1 cellular context compared by ENCODE assay signal in the genomic region with DNA sequence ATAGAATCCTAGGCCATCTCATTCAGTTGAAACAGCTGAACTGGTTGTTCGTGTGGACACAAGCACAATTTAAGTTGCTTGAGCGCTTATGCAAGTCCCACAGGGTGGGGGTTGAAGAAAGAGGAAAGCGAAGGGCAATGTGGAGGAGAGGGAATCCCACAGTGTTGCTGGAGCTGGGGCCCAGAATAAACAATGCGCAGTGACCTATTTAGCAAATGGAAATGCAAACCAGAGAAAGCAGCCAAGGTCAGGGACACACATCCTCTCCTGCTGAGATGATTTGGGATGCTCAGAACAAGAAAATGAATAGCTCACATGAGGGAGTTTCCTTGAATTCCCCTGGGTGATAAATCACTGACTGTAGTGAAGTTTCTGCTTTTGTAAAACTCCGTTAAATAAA.
TF ChIP-seq lines count a peak whose summit lies in the region.

No MANE protein-coding gene starts in this region.

TF ChIP-seq in WTC11, 78 proteins besides CTCF, POLR2A, EP300 and RAD21 (continued from another document):
- TF ChIP-seq, protein P1, sequence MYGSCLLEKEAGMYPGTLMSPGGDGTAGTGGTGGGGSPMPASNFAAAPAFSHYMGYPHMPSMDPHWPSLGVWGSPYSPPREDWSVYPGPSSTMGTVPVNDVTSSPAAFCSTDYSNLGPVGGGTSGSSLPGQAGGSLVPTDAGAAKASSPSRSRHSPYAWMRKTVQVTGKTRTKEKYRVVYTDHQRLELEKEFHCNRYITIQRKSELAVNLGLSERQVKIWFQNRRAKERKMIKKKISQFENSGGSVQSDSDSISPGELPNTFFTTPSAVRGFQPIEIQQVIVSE (CRISPR knock-in tag; IDR thresholded peaks at IDR 0.05; ENCODE audit: borderline replicate concordance): no peak
- peak; percentile 77 for TF ChIP-seq TP53 (CRISPR knock-in tag; IDR thresholded peaks at IDR 0.05)
- peak; percentile 63; the same call in 1 of the 2 replicates for TF ChIP-seq ESRRA (CRISPR knock-in tag; IDR thresholded peaks at IDR 0.05; ENCODE audit: borderline replicate concordance)
- peak; percentile 68; the same call in 1 of the 2 replicates for TF ChIP-seq ZNF219 (CRISPR knock-in tag; IDR thresholded peaks at IDR 0.05; ENCODE audit: borderline replicate concordance)
- TF ChIP-seq NR3C1 (CRISPR knock-in tag; conservative IDR thresholded peaks at IDR 0.05; ENCODE audit: low read depth): peak; percentile 45; the same call in 1 of the 2 replicates
- no peak for TF ChIP-seq SMAD4 (CRISPR knock-in tag; IDR thresholded peaks at IDR 0.05)
- peak; percentile 92; the same call in 1 of the 2 replicates for TF ChIP-seq NFE2L1 (CRISPR knock-in tag; IDR thresholded peaks at IDR 0.05)
- no peak for TF ChIP-seq MXD4 (CRISPR knock-in tag; IDR thresholded peaks at IDR 0.05; ENCODE audit: borderline replicate concordance)
- peak; percentile 97 for TF ChIP-seq TEAD1 (CRISPR knock-in tag; IDR thresholded peaks at IDR 0.05)
- TF ChIP-seq, protein P2, sequence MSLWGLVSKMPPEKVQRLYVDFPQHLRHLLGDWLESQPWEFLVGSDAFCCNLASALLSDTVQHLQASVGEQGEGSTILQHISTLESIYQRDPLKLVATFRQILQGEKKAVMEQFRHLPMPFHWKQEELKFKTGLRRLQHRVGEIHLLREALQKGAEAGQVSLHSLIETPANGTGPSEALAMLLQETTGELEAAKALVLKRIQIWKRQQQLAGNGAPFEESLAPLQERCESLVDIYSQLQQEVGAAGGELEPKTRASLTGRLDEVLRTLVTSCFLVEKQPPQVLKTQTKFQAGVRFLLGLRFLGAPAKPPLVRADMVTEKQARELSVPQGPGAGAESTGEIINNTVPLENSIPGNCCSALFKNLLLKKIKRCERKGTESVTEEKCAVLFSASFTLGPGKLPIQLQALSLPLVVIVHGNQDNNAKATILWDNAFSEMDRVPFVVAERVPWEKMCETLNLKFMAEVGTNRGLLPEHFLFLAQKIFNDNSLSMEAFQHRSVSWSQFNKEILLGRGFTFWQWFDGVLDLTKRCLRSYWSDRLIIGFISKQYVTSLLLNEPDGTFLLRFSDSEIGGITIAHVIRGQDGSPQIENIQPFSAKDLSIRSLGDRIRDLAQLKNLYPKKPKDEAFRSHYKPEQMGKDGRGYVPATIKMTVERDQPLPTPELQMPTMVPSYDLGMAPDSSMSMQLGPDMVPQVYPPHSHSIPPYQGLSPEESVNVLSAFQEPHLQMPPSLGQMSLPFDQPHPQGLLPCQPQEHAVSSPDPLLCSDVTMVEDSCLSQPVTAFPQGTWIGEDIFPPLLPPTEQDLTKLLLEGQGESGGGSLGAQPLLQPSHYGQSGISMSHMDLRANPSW (CRISPR knock-in tag; conservative IDR thresholded peaks at IDR 0.05; ENCODE audit: low read depth): 0 out of 2 replicates have a peak, but pooled peaks have one; percentile 68
- TF ChIP-seq SMAD3 (CRISPR knock-in tag; IDR thresholded peaks at IDR 0.05; ENCODE audit: borderline replicate concordance): peak; percentile 87; the same call in 1 of the 2 replicates
- TF ChIP-seq, protein P3, sequence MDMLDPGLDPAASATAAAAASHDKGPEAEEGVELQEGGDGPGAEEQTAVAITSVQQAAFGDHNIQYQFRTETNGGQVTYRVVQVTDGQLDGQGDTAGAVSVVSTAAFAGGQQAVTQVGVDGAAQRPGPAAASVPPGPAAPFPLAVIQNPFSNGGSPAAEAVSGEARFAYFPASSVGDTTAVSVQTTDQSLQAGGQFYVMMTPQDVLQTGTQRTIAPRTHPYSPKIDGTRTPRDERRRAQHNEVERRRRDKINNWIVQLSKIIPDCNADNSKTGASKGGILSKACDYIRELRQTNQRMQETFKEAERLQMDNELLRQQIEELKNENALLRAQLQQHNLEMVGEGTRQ (CRISPR knock-in tag; IDR thresholded peaks at IDR 0.05): peak; percentile 50
- 0 out of 2 replicates have a peak, but pooled peaks have one; percentile 43 for TF ChIP-seq ZNF423 (CRISPR knock-in tag; IDR thresholded peaks at IDR 0.05)
- peak; percentile 70; the same call in 1 of the 2 replicates for TF ChIP-seq CREB1 (CRISPR knock-in tag; IDR thresholded peaks at IDR 0.05)
- TF ChIP-seq FOXP1 (CRISPR knock-in tag; IDR thresholded peaks at IDR 0.05; ENCODE audit: borderline replicate concordance): no peak
- TF ChIP-seq, protein P4, sequence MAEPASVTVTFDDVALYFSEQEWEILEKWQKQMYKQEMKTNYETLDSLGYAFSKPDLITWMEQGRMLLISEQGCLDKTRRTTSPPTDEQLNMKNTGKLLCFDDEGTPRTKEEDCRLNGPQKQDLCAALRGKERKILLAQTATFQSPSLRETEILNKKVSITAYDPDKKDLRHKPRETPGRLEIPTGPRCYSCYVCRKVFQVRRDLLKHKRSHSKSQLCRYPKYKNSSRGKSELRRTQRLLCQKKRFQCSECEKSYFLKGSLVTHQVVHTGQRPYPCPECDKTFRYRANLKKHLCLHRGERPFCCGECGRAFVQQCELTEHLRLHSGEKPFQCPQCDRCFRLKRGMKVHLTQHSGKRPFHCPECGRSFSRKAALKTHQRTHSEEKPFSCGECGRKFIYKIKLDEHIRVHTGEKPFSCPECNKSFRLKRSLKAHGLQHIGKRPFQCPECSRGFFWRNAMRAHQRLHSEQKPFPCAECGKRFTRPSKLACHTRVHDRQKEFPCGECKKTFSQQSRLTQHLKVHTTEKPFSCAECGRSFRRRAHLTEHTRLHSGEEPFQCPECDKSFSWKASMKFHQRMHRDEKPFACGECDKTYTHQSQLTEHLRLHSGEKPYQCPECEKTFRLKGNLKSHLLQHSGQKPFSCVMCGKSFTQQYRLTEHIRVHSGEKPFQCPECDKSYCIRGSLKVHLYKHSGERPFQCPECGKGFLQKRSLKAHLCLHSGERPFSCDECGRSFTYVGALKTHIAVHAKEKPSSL (CRISPR knock-in tag; conservative IDR thresholded peaks at IDR 0.05): no peak
- peak; percentile 75; the same call in 1 of the 2 replicates for TF ChIP-seq MYBL2 (CRISPR knock-in tag; IDR thresholded peaks at IDR 0.05)
- TF ChIP-seq SP1 (CRISPR knock-in tag; conservative IDR thresholded peaks at IDR 0.05): peak; percentile 79
- TF ChIP-seq CBFB (CRISPR knock-in tag; IDR thresholded peaks at IDR 0.05; ENCODE audit: low read depth): peak; percentile 93
- TF ChIP-seq, protein P5, sequence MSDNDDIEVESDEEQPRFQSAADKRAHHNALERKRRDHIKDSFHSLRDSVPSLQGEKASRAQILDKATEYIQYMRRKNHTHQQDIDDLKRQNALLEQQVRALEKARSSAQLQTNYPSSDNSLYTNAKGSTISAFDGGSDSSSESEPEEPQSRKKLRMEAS (CRISPR knock-in tag; IDR thresholded peaks at IDR 0.05): peak; percentile 64
- TF ChIP-seq FOXK1 (CRISPR knock-in tag; IDR thresholded peaks at IDR 0.05): peak; percentile 94
- peak; percentile 77; the same call in 1 of the 2 replicates for TF ChIP-seq FOXJ3 (CRISPR knock-in tag; IDR thresholded peaks at IDR 0.05; ENCODE audit: borderline replicate concordance)
- TF ChIP-seq ZNF263 (CRISPR knock-in tag; IDR thresholded peaks at IDR 0.05; ENCODE audit: low read depth): no peak
- no peak for TF ChIP-seq KAT7 (CRISPR knock-in tag; IDR thresholded peaks at IDR 0.05; ENCODE audit: borderline replicate concordance)
- peak; percentile 89 for TF ChIP-seq ETV6 (CRISPR knock-in tag; IDR thresholded peaks at IDR 0.05)
- TF ChIP-seq, protein P6, sequence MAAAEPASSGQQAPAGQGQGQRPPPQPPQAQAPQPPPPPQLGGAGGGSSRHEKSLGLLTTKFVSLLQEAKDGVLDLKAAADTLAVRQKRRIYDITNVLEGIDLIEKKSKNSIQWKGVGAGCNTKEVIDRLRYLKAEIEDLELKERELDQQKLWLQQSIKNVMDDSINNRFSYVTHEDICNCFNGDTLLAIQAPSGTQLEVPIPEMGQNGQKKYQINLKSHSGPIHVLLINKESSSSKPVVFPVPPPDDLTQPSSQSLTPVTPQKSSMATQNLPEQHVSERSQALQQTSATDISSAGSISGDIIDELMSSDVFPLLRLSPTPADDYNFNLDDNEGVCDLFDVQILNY (CRISPR knock-in tag; IDR thresholded peaks at IDR 0.05): no peak
- peak; percentile 84 for TF ChIP-seq ZNF232 (CRISPR knock-in tag; IDR thresholded peaks at IDR 0.05)
- TF ChIP-seq, protein P7, sequence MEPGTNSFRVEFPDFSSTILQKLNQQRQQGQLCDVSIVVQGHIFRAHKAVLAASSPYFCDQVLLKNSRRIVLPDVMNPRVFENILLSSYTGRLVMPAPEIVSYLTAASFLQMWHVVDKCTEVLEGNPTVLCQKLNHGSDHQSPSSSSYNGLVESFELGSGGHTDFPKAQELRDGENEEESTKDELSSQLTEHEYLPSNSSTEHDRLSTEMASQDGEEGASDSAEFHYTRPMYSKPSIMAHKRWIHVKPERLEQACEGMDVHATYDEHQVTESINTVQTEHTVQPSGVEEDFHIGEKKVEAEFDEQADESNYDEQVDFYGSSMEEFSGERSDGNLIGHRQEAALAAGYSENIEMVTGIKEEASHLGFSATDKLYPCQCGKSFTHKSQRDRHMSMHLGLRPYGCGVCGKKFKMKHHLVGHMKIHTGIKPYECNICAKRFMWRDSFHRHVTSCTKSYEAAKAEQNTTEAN (CRISPR knock-in tag; IDR thresholded peaks at IDR 0.05): peak; percentile 93
- TF ChIP-seq, protein P8, sequence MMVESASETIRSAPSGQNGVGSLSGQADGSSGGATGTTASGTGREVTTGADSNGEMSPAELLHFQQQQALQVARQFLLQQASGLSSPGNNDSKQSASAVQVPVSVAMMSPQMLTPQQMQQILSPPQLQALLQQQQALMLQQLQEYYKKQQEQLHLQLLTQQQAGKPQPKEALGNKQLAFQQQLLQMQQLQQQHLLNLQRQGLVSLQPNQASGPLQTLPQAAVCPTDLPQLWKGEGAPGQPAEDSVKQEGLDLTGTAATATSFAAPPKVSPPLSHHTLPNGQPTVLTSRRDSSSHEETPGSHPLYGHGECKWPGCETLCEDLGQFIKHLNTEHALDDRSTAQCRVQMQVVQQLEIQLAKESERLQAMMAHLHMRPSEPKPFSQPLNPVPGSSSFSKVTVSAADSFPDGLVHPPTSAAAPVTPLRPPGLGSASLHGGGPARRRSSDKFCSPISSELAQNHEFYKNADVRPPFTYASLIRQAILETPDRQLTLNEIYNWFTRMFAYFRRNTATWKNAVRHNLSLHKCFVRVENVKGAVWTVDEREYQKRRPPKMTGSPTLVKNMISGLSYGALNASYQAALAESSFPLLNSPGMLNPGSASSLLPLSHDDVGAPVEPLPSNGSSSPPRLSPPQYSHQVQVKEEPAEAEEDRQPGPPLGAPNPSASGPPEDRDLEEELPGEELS (CRISPR knock-in tag; IDR thresholded peaks at IDR 0.05): peak; percentile 95
- TF ChIP-seq, protein P9, sequence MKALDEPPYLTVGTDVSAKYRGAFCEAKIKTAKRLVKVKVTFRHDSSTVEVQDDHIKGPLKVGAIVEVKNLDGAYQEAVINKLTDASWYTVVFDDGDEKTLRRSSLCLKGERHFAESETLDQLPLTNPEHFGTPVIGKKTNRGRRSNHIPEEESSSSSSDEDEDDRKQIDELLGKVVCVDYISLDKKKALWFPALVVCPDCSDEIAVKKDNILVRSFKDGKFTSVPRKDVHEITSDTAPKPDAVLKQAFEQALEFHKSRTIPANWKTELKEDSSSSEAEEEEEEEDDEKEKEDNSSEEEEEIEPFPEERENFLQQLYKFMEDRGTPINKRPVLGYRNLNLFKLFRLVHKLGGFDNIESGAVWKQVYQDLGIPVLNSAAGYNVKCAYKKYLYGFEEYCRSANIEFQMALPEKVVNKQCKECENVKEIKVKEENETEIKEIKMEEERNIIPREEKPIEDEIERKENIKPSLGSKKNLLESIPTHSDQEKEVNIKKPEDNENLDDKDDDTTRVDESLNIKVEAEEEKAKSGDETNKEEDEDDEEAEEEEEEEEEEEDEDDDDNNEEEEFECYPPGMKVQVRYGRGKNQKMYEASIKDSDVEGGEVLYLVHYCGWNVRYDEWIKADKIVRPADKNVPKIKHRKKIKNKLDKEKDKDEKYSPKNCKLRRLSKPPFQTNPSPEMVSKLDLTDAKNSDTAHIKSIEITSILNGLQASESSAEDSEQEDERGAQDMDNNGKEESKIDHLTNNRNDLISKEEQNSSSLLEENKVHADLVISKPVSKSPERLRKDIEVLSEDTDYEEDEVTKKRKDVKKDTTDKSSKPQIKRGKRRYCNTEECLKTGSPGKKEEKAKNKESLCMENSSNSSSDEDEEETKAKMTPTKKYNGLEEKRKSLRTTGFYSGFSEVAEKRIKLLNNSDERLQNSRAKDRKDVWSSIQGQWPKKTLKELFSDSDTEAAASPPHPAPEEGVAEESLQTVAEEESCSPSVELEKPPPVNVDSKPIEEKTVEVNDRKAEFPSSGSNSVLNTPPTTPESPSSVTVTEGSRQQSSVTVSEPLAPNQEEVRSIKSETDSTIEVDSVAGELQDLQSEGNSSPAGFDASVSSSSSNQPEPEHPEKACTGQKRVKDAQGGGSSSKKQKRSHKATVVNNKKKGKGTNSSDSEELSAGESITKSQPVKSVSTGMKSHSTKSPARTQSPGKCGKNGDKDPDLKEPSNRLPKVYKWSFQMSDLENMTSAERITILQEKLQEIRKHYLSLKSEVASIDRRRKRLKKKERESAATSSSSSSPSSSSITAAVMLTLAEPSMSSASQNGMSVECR (CRISPR knock-in tag; IDR thresholded peaks at IDR 0.05; ENCODE audit: borderline replicate concordance): peak; percentile 77; the same call in 1 of the 2 replicates
